Comparison of ENCODE assay signal across 20 cellular contexts in genomic region chr7:81744389-81744788, GRCh38. TPM values are rescaled to one million over a fixed set of nuclear protein-coding genes. Genes with fewer than 3 reads are reported as not detected.
"Had no signal": no experiment of that assay in that cellular context is flagged by ENCODE, and none has a peak within 500 bp of the region (broad histone marks: within the 10 kb centered on the region; RNA-seq: fewer than 3 reads in every experiment).

No MANE protein-coding gene starts in this region.

- H3K4me3 ChIP-seq: heart left ventricle, psoas muscle, right lobe of liver, tibial artery, upper lobe of left lung, vagina had no signal

- FAIRE-seq: endometrium, frontal cortex, islet of Langerhans had no signal

- DNase-seq: effector memory CD4-positive, alpha-beta T cell; heart left ventricle; hippocampal formation; kidney glomerular epithelial cell; mesendoderm; naive thymus-derived CD4-positive, alpha-beta T cell; nephron progenitor cell; psoas muscle; retina; right lobe of liver; stimulated activated CD4-positive, alpha-beta T cell treated with anti-CD3 and anti-CD28 coated beads, Interleukin-4, amount 100 ng/mL, for 1 hour; tibial artery; upper lobe of left lung had no signal

- ATAC-seq: esophagus mucosa; heart left ventricle; naive thymus-derived CD4-positive, alpha-beta T cell; psoas muscle; right lobe of liver; stimulated activated memory B cell treated with anti-CD40 and anti-IgM and Interleukin-4, amounts not matched to agents 10 μg/mL and 1 μg/mL and 100 μg/mL, for 72 hours had no signal

- H3K27ac ChIP-seq: heart left ventricle, neutrophil, psoas muscle, right lobe of liver, tibial artery, upper lobe of left lung, vagina had no signal

- H3K4me1 ChIP-seq: heart left ventricle, psoas muscle, right lobe of liver, tibial artery, upper lobe of left lung, vagina had no signal

- H3K9me3 ChIP-seq: neutrophil, psoas muscle, right lobe of liver, tibial artery, upper lobe of left lung, vagina had no signal

- H3K27me3 ChIP-seq: heart left ventricle, neutrophil, right lobe of liver, tibial artery, upper lobe of left lung, vagina had no signal

- H3K36me3 ChIP-seq: right lobe of liver, tibial artery, vagina had no signal

RNA-seq across cellular contexts. Expression of gene HGF, which starts 25.5 kb away (rescaled TPM):
- polyA plus RNA-seq: naive thymus-derived CD4-positive, alpha-beta T cell had no signal
